ENCODE assay signal across 24 cellular contexts in genomic region chr19:376111-376470, GRCh38. TPM values are rescaled to one million over a fixed set of nuclear protein-coding genes. Genes with fewer than 3 reads are reported as not detected.
"Had no signal": no experiment of that assay in that cellular context is flagged by ENCODE, and none has a peak within 500 bp of the region (broad histone marks: within the 10 kb centered on the region; RNA-seq: fewer than 3 reads in every experiment).

No MANE protein-coding gene starts in this region.

- H3K27ac ChIP-seq: left lung, lower lobe of right lung, neural progenitor cell, pancreas, prostate gland, spleen, tibial nerve, uterus had no signal

- H3K4me1 ChIP-seq: left lung, neural progenitor cell, pancreas, spleen, tibial nerve, uterus had no signal

- ATAC-seq: left colon; left lung; lower lobe of right lung; naive thymus-derived CD8-positive, alpha-beta T cell; pancreas; right cardiac atrium; sciatic nerve; stimulated activated memory B cell treated with anti-CD40 and anti-IgM and Interleukin-4, amounts not matched to agents 10 μg/mL and 1 μg/mL and 100 μg/mL, for 72 hours; stimulated activated naive CD8-positive, alpha-beta T cell treated with anti-CD3 and anti-CD28 coated beads, Interleukin-15, amount 100 ng/mL, for 72 hours had no signal

- H3K4me2 ChIP-seq: neural progenitor cell had no signal

- H3K9me3 ChIP-seq: left lung, lower lobe of right lung, pancreas, prostate gland, spleen, tibial nerve, uterus had no signal

- H2AFZ ChIP-seq: neural progenitor cell had no signal

- DNase-seq: hypothalamus; immature natural killer cell; kidney; left colon; left lung; lower lobe of right lung; mammary epithelial cell; mesenchymal stem cell; pancreas; retina; right cardiac atrium; stimulated activated CD4-positive, alpha-beta T cell treated with anti-CD3 and anti-CD28 coated beads, Interleukin-4, amount 100 ng/mL, for 4 hours; stimulated activated CD8-positive, alpha-beta memory T cell treated with anti-CD3 and anti-CD28 coated beads, Interleukin-4, amount 100 ng/mL, for 48 hours; stimulated activated naive CD4-positive, alpha-beta T cell treated with Interleukin-2 at 50 U/mL for 16 hours; stimulated activated naive CD8-positive, alpha-beta T cell treated with anti-CD3 and anti-CD28 coated beads, Interleukin-15, amount 100 ng/mL, for 72 hours; substantia nigra; uterus had no signal

- H3K4me3 ChIP-seq: left lung, lower lobe of right lung, neural progenitor cell, pancreas, prostate gland, spleen, tibial nerve, uterus had no signal

- H3K36me3 ChIP-seq: left lung, lower lobe of right lung, neural progenitor cell, pancreas, prostate gland, spleen, tibial nerve, uterus had no signal

- H3K27me3 ChIP-seq: neural progenitor cell, pancreas, uterus had no signal

- H3K9ac ChIP-seq: neural progenitor cell had no signal

RNA-seq across cellular contexts. Expression of gene C2CD4C, which starts 32.9 kb away (rescaled TPM):
- polyA plus RNA-seq: immature natural killer cell; naive thymus-derived CD8-positive, alpha-beta T cell had no signal
